8 cellular contexts compared by ENCODE assay signal in genomic region chr4:921830-922331, GRCh38. TPM values are rescaled to one million over a fixed set of nuclear protein-coding genes. Genes with fewer than 3 reads are reported as not detected.
DNase-seq lines count a peak whose midpoint lies in the region; ATAC-seq and TF ChIP-seq lines count a peak whose summit lies in the region.

No MANE protein-coding gene starts in this region.

- DNase-seq in activated CD4-positive, alpha-beta T cell treated with anti-CD3 and anti-CD28 coated beads, Interleukin-2, amount 10 ng/mL, durations not matched to agents 24 days and 14 days: no peak
- no peak for DNase-seq in activated CD4-positive, alpha-beta T cell treated with anti-CD3 and anti-CD28 coated beads, Interleukin-2, amount 50 U/mL, for 4 hours
- peak; percentile 54 for DNase-seq in activated CD8-positive, alpha-beta T cell treated with anti-CD3 and anti-CD28 coated beads for 36 hours
- no peak for DNase-seq in NCI-H128 (lab: John Stamatoyannopoulos, UW; ENCODE audit: unreplicated experiment)
- no peak for DNase-seq in NK-92 (lab: John Stamatoyannopoulos, UW; ENCODE audit: unreplicated experiment)

- H3K36me3 Mint-ChIP-seq in activated CD4-positive, alpha-beta T cell treated with anti-CD3 and anti-CD28 coated beads, Interleukin-2, amount 10 ng/mL, durations not matched to agents 24 days and 14 days (ENCODE audit: low read depth): peaks cover 37% of the 10 kb centered on the region
- peaks cover 30% of the 10 kb centered on the region for H3K36me3 Mint-ChIP-seq in activated CD8-positive, alpha-beta T cell treated with anti-CD3 and anti-CD28 coated beads for 36 hours (ENCODE audit: low read depth)
- H3K36me3 Mint-ChIP-seq in stimulated activated memory B cell treated with anti-CD40 and anti-IgM and Interleukin-4, amounts not matched to agents 10 μg/mL and 1 μg/mL and 100 μg/mL, for 72 hours: peaks cover 18% of the 10 kb centered on the region

- H3K4me1 Mint-ChIP-seq in activated CD4-positive, alpha-beta T cell treated with anti-CD3 and anti-CD28 coated beads, Interleukin-2, amount 10 ng/mL, durations not matched to agents 24 days and 14 days: peaks cover 48% of the 10 kb centered on the region
- H3K4me1 Mint-ChIP-seq in activated CD8-positive, alpha-beta T cell treated with anti-CD3 and anti-CD28 coated beads for 36 hours (ENCODE audit: low read depth): peaks cover 63% of the 10 kb centered on the region
- H3K4me1 Mint-ChIP-seq in stimulated activated memory B cell treated with anti-CD40 and anti-IgM and Interleukin-4, amounts not matched to agents 10 μg/mL and 1 μg/mL and 100 μg/mL, for 72 hours: peaks cover 76% of the 10 kb centered on the region

- no peaks in the 10 kb centered on the region for H3K9me3 Mint-ChIP-seq in activated CD4-positive, alpha-beta T cell treated with anti-CD3 and anti-CD28 coated beads, Interleukin-2, amount 10 ng/mL, durations not matched to agents 24 days and 14 days
- peaks cover 4% of the 10 kb centered on the region for H3K9me3 Mint-ChIP-seq in activated CD8-positive, alpha-beta T cell treated with anti-CD3 and anti-CD28 coated beads for 36 hours
- H3K9me3 Mint-ChIP-seq in stimulated activated memory B cell treated with anti-CD40 and anti-IgM and Interleukin-4, amounts not matched to agents 10 μg/mL and 1 μg/mL and 100 μg/mL, for 72 hours: no peaks in the 10 kb centered on the region

- ATAC-seq in HG02623 (IDR thresholded peaks at IDR 0.05; ENCODE audit: unreplicated experiment) (peak; percentile 52), GM18511 (IDR thresholded peaks at IDR 0.05; ENCODE audit: unreplicated experiment) (no peak)
- peak; percentile 60 for ATAC-seq in activated CD8-positive, alpha-beta T cell treated with anti-CD3 and anti-CD28 coated beads for 36 hours
- ATAC-seq in stimulated activated memory B cell treated with anti-CD40 and anti-IgM and Interleukin-4, amounts not matched to agents 10 μg/mL and 1 μg/mL and 100 μg/mL, for 72 hours: peak; percentile 79

- no peak for TF ChIP-seq CTCF in activated CD8-positive, alpha-beta T cell treated with anti-CD3 and anti-CD28 coated beads for 36 hours (IDR thresholded peaks at IDR 0.05)

- intact Hi-C loops in activated CD4-positive, alpha-beta T cell treated with anti-CD3 and anti-CD28 coated beads, Interleukin-2, amount 10 ng/mL, durations not matched to agents 24 days and 14 days (cut with micrococcal nuclease): loop anchor here (1.0 kb wide), 1 partner anchor 8 kb away; no protein-coding TSS in a partner anchor
- intact Hi-C loops in activated CD8-positive, alpha-beta T cell treated with anti-CD3 and anti-CD28 coated beads for 36 hours (cut with micrococcal nuclease): no loop called here

- POLR2A ChIA-PET in activated CD8-positive, alpha-beta T cell treated with anti-CD3 and anti-CD28 coated beads for 36 hours (lab: Charles Lee): interaction anchor here (0.6 to 2.8 kb wide), 3 partner anchors 10 to 43 kb away, joined by 3 to 11 read pairs (median 3); partner anchors contain the start of genes GAK and TMEM175

- CTCF ChIA-PET in activated CD8-positive, alpha-beta T cell treated with anti-CD3 and anti-CD28 coated beads for 36 hours (lab: Charles Lee): interaction anchor here (0.7 to 1.2 kb wide), 3 partner anchors 11 to 180 kb away, joined by 3 read pairs; partner anchors contain the start of genes GAK and TMEM175

- H3K27ac Mint-ChIP-seq in activated CD4-positive, alpha-beta T cell treated with anti-CD3 and anti-CD28 coated beads, Interleukin-2, amount 10 ng/mL, durations not matched to agents 24 days and 14 days: peak overlapping the region; percentile 18
- peak overlapping the region; percentile 59 for H3K27ac Mint-ChIP-seq in activated CD8-positive, alpha-beta T cell treated with anti-CD3 and anti-CD28 coated beads for 36 hours
- H3K27ac Mint-ChIP-seq in stimulated activated memory B cell treated with anti-CD40 and anti-IgM and Interleukin-4, amounts not matched to agents 10 μg/mL and 1 μg/mL and 100 μg/mL, for 72 hours: peak overlapping the region; percentile 80

- no peaks in the 10 kb centered on the region for H3K27me3 Mint-ChIP-seq in activated CD4-positive, alpha-beta T cell treated with anti-CD3 and anti-CD28 coated beads, Interleukin-2, amount 10 ng/mL, durations not matched to agents 24 days and 14 days
- H3K27me3 Mint-ChIP-seq in activated CD8-positive, alpha-beta T cell treated with anti-CD3 and anti-CD28 coated beads for 36 hours: no peaks in the 10 kb centered on the region
- H3K27me3 Mint-ChIP-seq in stimulated activated memory B cell treated with anti-CD40 and anti-IgM and Interleukin-4, amounts not matched to agents 10 μg/mL and 1 μg/mL and 100 μg/mL, for 72 hours: no peaks in the 10 kb centered on the region

- peak overlapping the region; percentile 27 for H3K4me3 Mint-ChIP-seq in activated CD4-positive, alpha-beta T cell treated with anti-CD3 and anti-CD28 coated beads, Interleukin-2, amount 10 ng/mL, durations not matched to agents 24 days and 14 days
- H3K4me3 Mint-ChIP-seq in activated CD8-positive, alpha-beta T cell treated with anti-CD3 and anti-CD28 coated beads for 36 hours: no peak overlapping the region
- peak overlapping the region; percentile 55 for H3K4me3 Mint-ChIP-seq in stimulated activated memory B cell treated with anti-CD40 and anti-IgM and Interleukin-4, amounts not matched to agents 10 μg/mL and 1 μg/mL and 100 μg/mL, for 72 hours

RNA-seq across cellular contexts. Expression of gene GAK, which starts 10.2 kb away (rescaled TPM):
- 131 and 147 TPM in 2 replicates for total RNA-seq in activated CD4-positive, alpha-beta T cell treated with anti-CD3 and anti-CD28 coated beads, Interleukin-2, amount 10 ng/mL, durations not matched to agents 24 days and 14 days
- 100 to 1,000 TPM in 1 of 2 experiments, 10 to 100 TPM in 1; 97.8 to 102 TPM for total RNA-seq in activated CD8-positive, alpha-beta T cell treated with anti-CD3 and anti-CD28 coated beads for 36 hours

RNA-seq across cellular contexts. Expression of gene TMEM175, which starts 10.4 kb away (rescaled TPM):
- total RNA-seq in activated CD4-positive, alpha-beta T cell treated with anti-CD3 and anti-CD28 coated beads, Interleukin-2, amount 10 ng/mL, durations not matched to agents 24 days and 14 days: 12.7 and 13.9 TPM in 2 replicates
- 10 to 100 TPM; 11.0 to 11.2 TPM for total RNA-seq in activated CD8-positive, alpha-beta T cell treated with anti-CD3 and anti-CD28 coated beads for 36 hours

RNA-seq across cellular contexts. Expression of gene DGKQ, which starts 51.5 kb away (rescaled TPM):
- 15.2 and 16.6 TPM in 2 replicates for total RNA-seq in activated CD4-positive, alpha-beta T cell treated with anti-CD3 and anti-CD28 coated beads, Interleukin-2, amount 10 ng/mL, durations not matched to agents 24 days and 14 days
- 10 to 100 TPM; 14.3 to 16.7 TPM for total RNA-seq in activated CD8-positive, alpha-beta T cell treated with anti-CD3 and anti-CD28 coated beads for 36 hours

Comparison
In these comparisons a context has a peak if more than half of its experiments do, and no peak if none do; other contexts are left out.
1. H3K27ac Mint-ChIP-seq: peak in every context shown above with its lines; median percentile 80 in stimulated activated memory B cell treated with anti-CD40 and anti-IgM and Interleukin-4, amounts not matched to agents 10 μg/mL and 1 μg/mL and 100 μg/mL, for 72 hours; 59 in activated CD8-positive, alpha-beta T cell treated with anti-CD3 and anti-CD28 coated beads for 36 hours; 18 in activated CD4-positive, alpha-beta T cell treated with anti-CD3 and anti-CD28 coated beads, Interleukin-2, amount 10 ng/mL, durations not matched to agents 24 days and 14 days.